Comparison of ENCODE assay signal across 11 cellular contexts in genomic region chr16:74450967-74451760, GRCh38.
"Had no signal": no experiment of that assay in that cellular context is flagged by ENCODE, and none has a peak within 500 bp of the region (broad histone marks: within the 10 kb centered on the region; RNA-seq: fewer than 3 reads in every experiment).

No MANE protein-coding gene starts in this region.

- H3K4me3 ChIP-seq: breast epithelium, tibial artery had no signal

- H3K4me1 Mint-ChIP-seq: nephron had no signal

- H3K9me3 ChIP-seq: breast epithelium, tibial artery had no signal

- H3K27ac Mint-ChIP-seq: nephron had no signal

- ATAC-seq: left colon had no signal

- H3K9me3 Mint-ChIP-seq: activated naive CD8-positive, alpha-beta T cell treated with anti-CD3 and anti-CD28 coated beads, Interleukin-2, amount 10 ng/mL, durations not matched to agents 7 days and 5 days; nephron had no signal

- H3K4me1 ChIP-seq: breast epithelium had no signal

- H3K4me3 Mint-ChIP-seq: activated naive CD8-positive, alpha-beta T cell treated with anti-CD3 and anti-CD28 coated beads, Interleukin-2, amount 10 ng/mL, durations not matched to agents 7 days and 5 days; nephron had no signal

- DNase-seq: activated CD4-positive, alpha-beta T cell treated with anti-CD3 and anti-CD28 coated beads, Interleukin-2, amount 50 U/mL, for 4 hours; activated gamma-delta T cell; activated naive CD8-positive, alpha-beta T cell treated with anti-CD3 and anti-CD28 coated beads, Interleukin-2, amount 10 ng/mL, durations not matched to agents 7 days and 5 days; activated T-cell treated with anti-CD3 and anti-CD28 coated beads, Interleukin-2, amount 50 U/mL, for 1 hour; head of caudate nucleus; left colon; stimulated activated CD4-positive, alpha-beta T cell treated with anti-CD3 and anti-CD28 coated beads, Interleukin-4, amount 100 ng/mL, for 1 hour; stimulated activated CD8-positive, alpha-beta memory T cell treated with anti-CD3 and anti-CD28 coated beads, Interleukin-4, amount 100 ng/mL, for 48 hours; tibial artery had no signal

- H3K27me3 ChIP-seq: breast epithelium, tibial artery had no signal

- H3K27me3 Mint-ChIP-seq: activated naive CD8-positive, alpha-beta T cell treated with anti-CD3 and anti-CD28 coated beads, Interleukin-2, amount 10 ng/mL, durations not matched to agents 7 days and 5 days had no signal
